ENCODE assay signal across 1 cellular context in the genomic region with DNA sequence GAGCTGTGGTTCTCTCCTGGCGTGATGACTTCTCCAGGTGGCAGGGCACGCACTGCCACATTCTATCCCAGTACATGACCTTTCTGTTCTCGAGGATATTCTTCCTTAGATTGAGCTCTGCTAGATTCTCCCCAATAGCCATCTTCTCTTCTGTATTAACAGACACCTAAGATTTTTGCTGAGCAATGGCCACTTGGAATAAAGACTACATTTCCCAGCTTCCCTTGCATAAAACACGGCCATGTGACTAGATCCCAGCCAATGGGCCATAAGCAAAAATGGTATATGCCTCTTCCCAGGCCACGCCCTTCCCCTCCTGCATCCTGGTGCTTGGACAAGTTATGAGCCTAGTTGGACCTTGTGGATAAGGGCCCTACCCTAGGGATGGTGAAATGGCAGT.
TF ChIP-seq lines count a peak whose summit lies in the region.

No MANE protein-coding gene starts in this region.

TF ChIP-seq in WTC11, 78 proteins besides CTCF, POLR2A, EP300 and RAD21 (continued from another document):
- TF ChIP-seq, protein P1, sequence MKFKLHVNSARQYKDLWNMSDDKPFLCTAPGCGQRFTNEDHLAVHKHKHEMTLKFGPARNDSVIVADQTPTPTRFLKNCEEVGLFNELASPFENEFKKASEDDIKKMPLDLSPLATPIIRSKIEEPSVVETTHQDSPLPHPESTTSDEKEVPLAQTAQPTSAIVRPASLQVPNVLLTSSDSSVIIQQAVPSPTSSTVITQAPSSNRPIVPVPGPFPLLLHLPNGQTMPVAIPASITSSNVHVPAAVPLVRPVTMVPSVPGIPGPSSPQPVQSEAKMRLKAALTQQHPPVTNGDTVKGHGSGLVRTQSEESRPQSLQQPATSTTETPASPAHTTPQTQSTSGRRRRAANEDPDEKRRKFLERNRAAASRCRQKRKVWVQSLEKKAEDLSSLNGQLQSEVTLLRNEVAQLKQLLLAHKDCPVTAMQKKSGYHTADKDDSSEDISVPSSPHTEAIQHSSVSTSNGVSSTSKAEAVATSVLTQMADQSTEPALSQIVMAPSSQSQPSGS (CRISPR knock-in tag; IDR thresholded peaks at IDR 0.05; ENCODE audit: borderline replicate concordance, low read depth): no peak
- TF ChIP-seq NFATC4 (CRISPR knock-in tag; IDR thresholded peaks at IDR 0.05) (no peak), E2F1 (CRISPR knock-in tag; IDR thresholded peaks at IDR 0.05) (no peak), CDX4 (CRISPR knock-in tag; IDR thresholded peaks at IDR 0.05; ENCODE audit: borderline replicate concordance) (no peak), GRHL2 (CRISPR knock-in tag; IDR thresholded peaks at IDR 0.05; ENCODE audit: insufficient replicate concordance, severe bottlenecking) (no peak), USF2 (CRISPR knock-in tag; IDR thresholded peaks at IDR 0.05) (peak; percentile 96), ZBTB21 (CRISPR knock-in tag; IDR thresholded peaks at IDR 0.05; ENCODE audit: borderline replicate concordance) (no peak)
